In genomic region chr2:65022189-65022588, GRCh38 we compare ENCODE assay signal across 16 cellular contexts. TPM values are rescaled to one million over a fixed set of nuclear protein-coding genes. Genes with fewer than 3 reads are reported as not detected.
DNase-seq lines count a peak whose midpoint lies in the region; ATAC-seq, FAIRE-seq and TF ChIP-seq lines count a peak whose summit lies in the region.
"Had no signal": no experiment of that assay in that cellular context is flagged by ENCODE, and none has a peak within 500 bp of the region (broad histone marks: within the 10 kb centered on the region; RNA-seq: fewer than 3 reads in every experiment).

No MANE protein-coding gene starts in this region.

- no peaks in the 10 kb centered on the region for H3K9me3 Mint-ChIP-seq in endothelial cell (ENCODE audit: unreplicated experiment)
- H3K9me3 Mint-ChIP-seq: CD4-positive, alpha-beta memory T cell; IgD-negative memory B cell had no signal

- H3K23ac ChIP-seq in trophoblast cell (ENCODE audit: low read length): no peak overlapping the region

- no peak for ATAC-seq in HepG2
- no peak for ATAC-seq in right lobe of liver
- no peak for ATAC-seq in HG02763 (IDR thresholded peaks at IDR 0.05; ENCODE audit: unreplicated experiment)
- no peak for ATAC-seq in left cardiac atrium

- H3K4me1 ChIP-seq in HepG2 (ENCODE audit: insufficient read depth, low read length) (peaks cover 21% of the 10 kb centered on the region), right lobe of liver (peaks cover 0 to 14% (median 3%) of the 10 kb centered on the region in 4 donors), Karpas-422 (ENCODE audit: low read length) (peaks cover 43% of the 10 kb centered on the region), trophoblast cell (ENCODE audit: control insufficient read depth in 1 of 2, insufficient read depth in 2 of 2, low read length in 2 of 2) (peaks cover 10 to 18% of the 10 kb centered on the region in 2 experiments)

- no peaks in the 10 kb centered on the region for H3K79me2 ChIP-seq in HepG2 (ENCODE audit: insufficient read depth, low read length)
- peaks cover 4% of the 10 kb centered on the region; the same call in 1 of the 2 replicates for H3K79me2 ChIP-seq in Karpas-422 (ENCODE audit: low read length)
- H3K79me2 ChIP-seq in trophoblast cell (ENCODE audit: control insufficient read depth, insufficient read depth, low read length, poor library complexity): no peaks in the 10 kb centered on the region

- H4K91ac ChIP-seq in trophoblast cell (ENCODE audit: low read depth, low read length): no peak overlapping the region

- in situ Hi-C loops in HepG2 (cut with HindIII; ENCODE audit: extremely low pct_ligation_motif_present, low pct_unique_long_range_greater_than_20kb): no loop called here

- no peak for FAIRE-seq in HepG2 (lab: Jason Lieb, UNC)
- FAIRE-seq: GM12892 had no signal

- CTCF ChIA-PET in HepG2 (lab: Yijun Ruan, JAX; ENCODE audit: low intra/inter-chr PET ratio, low total read pairs): no interaction called here

- H3K27me3 Mint-ChIP-seq in endothelial cell (ENCODE audit: unreplicated experiment): peaks cover 6% of the 10 kb centered on the region
- H3K27me3 Mint-ChIP-seq: CD4-positive, alpha-beta memory T cell; IgD-negative memory B cell had no signal

- H4K8ac ChIP-seq in trophoblast cell (ENCODE audit: low read depth, low read length): no peak overlapping the region

- H3K14ac ChIP-seq in trophoblast cell (ENCODE audit: low read length): no peak overlapping the region

- H3K36me3 Mint-ChIP-seq in endothelial cell (ENCODE audit: low read depth, unreplicated experiment): peaks cover 23% of the 10 kb centered on the region

- no TSS peak for BruUV-seq in HepG2 (replicated peaks; lab: Mats Ljungman, UMichigan)

- no peak overlapping the region for H3K9ac ChIP-seq in HepG2 (ENCODE audit: insufficient read depth, low read depth, low read length)
- H3K9ac ChIP-seq in Karpas-422 (ENCODE audit: low read length): no peak overlapping the region
- no peak overlapping the region for H3K9ac ChIP-seq in trophoblast cell (ENCODE audit: low read length)
- H3K9ac ChIP-seq: KMS-11 had no signal

- H3K9me3 ChIP-seq in HepG2 (ENCODE audit: low read length) (no peaks in the 10 kb centered on the region), right lobe of liver (no peaks in the 10 kb centered on the region), Karpas-422 (ENCODE audit: low read length) (no peaks in the 10 kb centered on the region), trophoblast cell (ENCODE audit: insufficient read depth, low read depth, low read length) (no peaks in the 10 kb centered on the region)

- no peak overlapping the region for H2BK12ac ChIP-seq in trophoblast cell (ENCODE audit: low read length)

- H3K27ac ChIP-seq in HepG2 (ENCODE audit: extremely low read length, insufficient read depth, low read length) (no peak overlapping the region), right lobe of liver (no peak overlapping the region), Karpas-422 (ENCODE audit: low read length) (peak overlapping the region; percentile 98), trophoblast cell (ENCODE audit: low read depth, low read length) (no peak overlapping the region)
- H3K27ac ChIP-seq: KMS-11 had no signal

- H3K36me3 ChIP-seq in HepG2 (replicated peaks in 1 of 2; ENCODE audit: control insufficient read depth in 1 of 2, insufficient read depth in 2 of 2, low read length in 2 of 2): peaks cover 26 to 73% of the 10 kb centered on the region in 2 experiments
- H3K36me3 ChIP-seq in right lobe of liver: peaks cover 0 to 11% (median 4%) of the 10 kb centered on the region in 4 donors
- peaks cover 75% of the 10 kb centered on the region for H3K36me3 ChIP-seq in Karpas-422 (ENCODE audit: insufficient read depth, low read length)
- no peaks in the 10 kb centered on the region for H3K36me3 ChIP-seq in trophoblast cell (ENCODE audit: control insufficient read depth in 1 of 2, insufficient read depth in 2 of 2, low read length in 2 of 2)

- no peak overlapping the region for H2AK5ac ChIP-seq in trophoblast cell (ENCODE audit: low read length)

- DNase-seq in HepG2 (ENCODE audit: low spot score) (no peak), right lobe of liver (no peak), Karpas-422 (no peak), endothelial cell (ENCODE audit: low spot score) (no peak), left cardiac atrium (no peak), trophoblast cell (no peak)
- DNase-seq: ACHN; C1 segment of cervical spinal cord; CD4-positive, alpha-beta memory T cell; DND-41; GDM1; HCEC 1CT had no signal

- H4K12ac ChIP-seq in trophoblast cell (ENCODE audit: low read depth, low read length): no peak overlapping the region

- TF ChIP-seq EP300 in HepG2 (IDR thresholded peaks at IDR 0.05; ENCODE audit: low read depth in 2 of 2, low read length in 2 of 2) (no peak), HepG2 (CRISPR knock-in tag; IDR thresholded peaks at IDR 0.05; ENCODE audit: borderline replicate concordance) (no peak)

- no peak overlapping the region for H2BK5ac ChIP-seq in trophoblast cell (ENCODE audit: low read depth, low read length, poor library complexity)

- H3K79me1 ChIP-seq in trophoblast cell (ENCODE audit: low read length): peaks cover 4% of the 10 kb centered on the region

- no peaks in the 10 kb centered on the region for H3K27me3 ChIP-seq in HepG2 (ENCODE audit: control insufficient read depth in 1 of 2, insufficient read depth in 2 of 2, low read length in 2 of 2)
- H3K27me3 ChIP-seq in right lobe of liver: no peaks in the 10 kb centered on the region
- no peaks in the 10 kb centered on the region for H3K27me3 ChIP-seq in Karpas-422 (ENCODE audit: low read length)
- H3K27me3 ChIP-seq in trophoblast cell (ENCODE audit: insufficient read depth, low read length): no peaks in the 10 kb centered on the region

- no peak for TF ChIP-seq POLR2A in HepG2 (IDR thresholded peaks at IDR 0.05; ENCODE audit: insufficient read depth in 1 of 2, low read depth in 2 of 2, low read length in 2 of 2)
- no peak for TF ChIP-seq POLR2A in right lobe of liver (IDR thresholded peaks at IDR 0.05)

- peaks cover 41% of the 10 kb centered on the region for H3K4me1 Mint-ChIP-seq in endothelial cell (ENCODE audit: unreplicated experiment)

- H2AFZ ChIP-seq in HepG2 (ENCODE audit: low read length) (no peak overlapping the region), Karpas-422 (ENCODE audit: low read length) (no peak overlapping the region), trophoblast cell (ENCODE audit: insufficient read depth, low read length, poor library complexity) (no peak overlapping the region)

- no peaks in the 10 kb centered on the region for H3K9me2 ChIP-seq in Karpas-422 (replicated peaks; ENCODE audit: insufficient read depth, low read length)

- POLR2A ChIA-PET in HepG2 (lab: Yijun Ruan, JAX): no interaction called here

- TF ChIP-seq CTCF in HepG2 (CRISPR knock-in tag; IDR thresholded peaks at IDR 0.05) (no peak), right lobe of liver (IDR thresholded peaks at IDR 0.05) (no peak), endothelial cell (IDR thresholded peaks at IDR 0.05; ENCODE audit: unreplicated experiment) (no peak)

- H3K4me2 ChIP-seq in HepG2 (ENCODE audit: low read depth, low read length) (no peak overlapping the region), Karpas-422 (ENCODE audit: low read depth, low read length, poor library complexity, severe bottlenecking) (no peak overlapping the region), trophoblast cell (ENCODE audit: low read length) (no peak overlapping the region)
- H3K4me2 ChIP-seq: KMS-11 had no signal

- 92% methylated on average over 6 of the region's 6 CpGs for WGBS in HepG2 (ENCODE audit: low lambda C conversion rate)
- whole genome bisulfite sequencing in right lobe of liver (ENCODE audit: insufficient coverage, low coverage, low lambda C conversion rate, missing lambda C conversion rate): 89% methylated on average over 6 of the region's 6 CpGs
- WGBS in trophoblast cell (ENCODE audit: extremely low coverage, insufficient coverage, insufficient read length): no CpG with 5 or more reads among the region's 6 CpGs

- no peak overlapping the region for H2BK120ac ChIP-seq in trophoblast cell (ENCODE audit: insufficient read depth, low read length, poor library complexity)

- no peak for TF ChIP-seq RAD21 in HepG2 (CRISPR knock-in tag; IDR thresholded peaks at IDR 0.05)

- H3K27ac Mint-ChIP-seq in endothelial cell (ENCODE audit: unreplicated experiment): peak overlapping the region; percentile 61
- H3K27ac Mint-ChIP-seq: CD4-positive, alpha-beta memory T cell had no signal

- H3K18ac ChIP-seq in trophoblast cell (ENCODE audit: low read length): no peak overlapping the region

- H3K4ac ChIP-seq in trophoblast cell (ENCODE audit: low read depth, low read length): no peak overlapping the region

- intact Hi-C loops in HepG2 (cut with micrococcal nuclease; ENCODE audit: unreplicated experiment): no loop called here
- intact Hi-C loops in right lobe of liver (cut with DNase I): no loop called here
- intact Hi-C loops in left cardiac atrium (cut with DNase I): no loop called here

- no peak overlapping the region for H3K4me3 Mint-ChIP-seq in endothelial cell (ENCODE audit: unreplicated experiment)
- H3K4me3 Mint-ChIP-seq: CD4-positive, alpha-beta memory T cell; IgD-negative memory B cell had no signal

- H3K4me3 ChIP-seq in HepG2 (replicated peaks in 1 of 3; ENCODE audit: insufficient read depth in 1 of 3, low read depth in 2 of 3, low read length in 3 of 3) (no peak overlapping the region), right lobe of liver (no peak overlapping the region), Karpas-422 (ENCODE audit: low read length) (no peak overlapping the region), trophoblast cell (ENCODE audit: low read depth, low read length) (no peak overlapping the region)

- H4K20me1 ChIP-seq in HepG2 (ENCODE audit: insufficient read depth, low read length) (no peaks in the 10 kb centered on the region), Karpas-422 (ENCODE audit: insufficient read depth, low read depth, low read length) (no peaks in the 10 kb centered on the region)

RNA-seq across cellular contexts. Expression of gene SLC1A4, which starts 33.0 kb away (rescaled TPM):
- 24.4 and 39.6 TPM in 2 replicates for total RNA-seq in HepG2 (2016; rRNA removed; fragmentation: Illumina TruSeq; extraction: Trizol)
- total RNA-seq in HepG2 (2016; cell fraction: cytosol; rRNA removed; fragmentation: Illumina TruSeq; extraction: Trizol; ENCODE audit: low read depth): 7.9 and 8.9 TPM in 2 replicates
- total RNA-seq in HepG2 (2016; cell fraction: insoluble cytoplasmic fraction; rRNA removed; fragmentation: Illumina TruSeq; extraction: Trizol): 19.9 and 39.6 TPM in 2 replicates
- total RNA-seq in HepG2 (2016; cell fraction: membrane; rRNA removed; fragmentation: Illumina TruSeq; extraction: Trizol): 15.6 and 16.1 TPM in 2 replicates
- 34.0 and 41.6 TPM in 2 replicates for total RNA-seq in HepG2 (2016; cell fraction: nucleus; rRNA removed; fragmentation: Illumina TruSeq; extraction: Trizol)
- polyA plus RNA-seq in HepG2 (2011; rRNA removed): 20.8 and 21.0 TPM in 2 replicates
- 19.0 and 19.8 TPM in 2 replicates for polyA plus RNA-seq in HepG2 (2011; cell fraction: cytosol; rRNA removed)
- 14.2 and 15.7 TPM in 2 replicates for polyA plus RNA-seq in HepG2 (2011; cell fraction: nucleus; rRNA removed)
- 19.0 and 28.6 TPM in 2 replicates for polyA plus RNA-seq in HepG2 (2012)
- polyA plus RNA-seq in HepG2 (2016; cell fraction: cytosol; fragmentation: Illumina TruSeq; extraction: Trizol; ENCODE audit: low read depth): 4.5 and 6.0 TPM in 2 replicates
- polyA plus RNA-seq in HepG2 (2016; cell fraction: insoluble cytoplasmic fraction; fragmentation: Illumina TruSeq; extraction: Trizol; ENCODE audit: low read depth): 16.3 and 20.1 TPM in 2 replicates
- polyA plus RNA-seq in HepG2 (2016; cell fraction: membrane; fragmentation: Illumina TruSeq; extraction: Trizol; ENCODE audit: low read depth): 11.7 TPM in 2 replicates
- 47.5 and 51.6 TPM in 2 replicates for polyA plus RNA-seq in HepG2 (2016; cell fraction: nucleus; fragmentation: Illumina TruSeq; extraction: Trizol; ENCODE audit: insufficient read depth, low read depth)
- polyA minus RNA-seq in HepG2 (2011; rRNA and poly(A)+ RNA removed; ENCODE audit: low replicate concordance): 17.8 and 99.3 TPM in 2 replicates
- 42.1 and 43.6 TPM in 2 replicates for polyA minus RNA-seq in HepG2 (2011; cell fraction: cytosol; rRNA and poly(A)+ RNA removed)
- 21.1 and 24.4 TPM in 2 replicates for polyA minus RNA-seq in HepG2 (2011; cell fraction: nucleus; rRNA and poly(A)+ RNA removed)
- total RNA-seq in right lobe of liver: 10 to 100 TPM in 4 of 6 experiments, 1 to 10 TPM in 2; 7.2 to 21.7 (median 12.4) TPM
- 114 and 120 TPM in 2 replicates for total RNA-seq in Karpas-422 (2014; rRNA removed; shearing (Covaris generic); ENCODE audit: low replicate concordance)
- total RNA-seq in endothelial cell (ENCODE audit: unreplicated experiment): 41.4 TPM
- 1 to 10 TPM; 3.6 to 5.2 TPM for total RNA-seq in left cardiac atrium
- polyA plus RNA-seq in trophoblast cell (2013): 0.50 and 0.81 TPM in 2 replicates

RNA-seq across cellular contexts. Expression of gene CEP68, which starts 34.0 kb away (rescaled TPM):
- 5.7 TPM in 2 replicates for total RNA-seq in HepG2 (2016; rRNA removed; fragmentation: Illumina TruSeq; extraction: Trizol)
- total RNA-seq in HepG2 (2016; cell fraction: cytosol; rRNA removed; fragmentation: Illumina TruSeq; extraction: Trizol; ENCODE audit: low read depth): 1.9 TPM in 2 replicates
- total RNA-seq in HepG2 (2016; cell fraction: insoluble cytoplasmic fraction; rRNA removed; fragmentation: Illumina TruSeq; extraction: Trizol): 5.6 and 6.0 TPM in 2 replicates
- total RNA-seq in HepG2 (2016; cell fraction: membrane; rRNA removed; fragmentation: Illumina TruSeq; extraction: Trizol): 3.4 and 4.0 TPM in 2 replicates
- total RNA-seq in HepG2 (2016; cell fraction: nucleus; rRNA removed; fragmentation: Illumina TruSeq; extraction: Trizol): 7.9 and 8.3 TPM in 2 replicates
- 9.3 and 12.5 TPM in 2 replicates for polyA plus RNA-seq in HepG2 (2011; rRNA removed)
- polyA plus RNA-seq in HepG2 (2011; cell fraction: cytosol; rRNA removed): 4.1 and 4.8 TPM in 2 replicates
- polyA plus RNA-seq in HepG2 (2011; cell fraction: nucleus; rRNA removed): 13.9 and 15.6 TPM in 2 replicates
- 5.5 and 6.4 TPM in 2 replicates for polyA plus RNA-seq in HepG2 (2012)
- 1.7 and 2.8 TPM in 2 replicates for polyA plus RNA-seq in HepG2 (2016; cell fraction: cytosol; fragmentation: Illumina TruSeq; extraction: Trizol; ENCODE audit: low read depth)
- 5.5 and 8.7 TPM in 2 replicates for polyA plus RNA-seq in HepG2 (2016; cell fraction: insoluble cytoplasmic fraction; fragmentation: Illumina TruSeq; extraction: Trizol; ENCODE audit: low read depth)
- polyA plus RNA-seq in HepG2 (2016; cell fraction: membrane; fragmentation: Illumina TruSeq; extraction: Trizol; ENCODE audit: low read depth): 3.2 and 3.8 TPM in 2 replicates
- 8.7 and 9.2 TPM in 2 replicates for polyA plus RNA-seq in HepG2 (2016; cell fraction: nucleus; fragmentation: Illumina TruSeq; extraction: Trizol; ENCODE audit: insufficient read depth, low read depth)
- 8.4 and 44.8 TPM in 2 replicates for polyA minus RNA-seq in HepG2 (2011; rRNA and poly(A)+ RNA removed; ENCODE audit: low replicate concordance)
- 5.8 and 6.2 TPM in 2 replicates for polyA minus RNA-seq in HepG2 (2011; cell fraction: cytosol; rRNA and poly(A)+ RNA removed)
- polyA minus RNA-seq in HepG2 (2011; cell fraction: nucleus; rRNA and poly(A)+ RNA removed): 22.0 and 22.4 TPM in 2 replicates
- total RNA-seq in right lobe of liver: 1 to 10 TPM; 1.7 to 4.3 (median 3.2) TPM
- total RNA-seq in Karpas-422 (2014; rRNA removed; shearing (Covaris generic); ENCODE audit: low replicate concordance): 23.4 and 25.8 TPM in 2 replicates
- total RNA-seq in endothelial cell (ENCODE audit: unreplicated experiment): 63.3 TPM
- total RNA-seq in left cardiac atrium: 10 to 100 TPM; 12.6 to 15.4 TPM
- 6.0 and 6.3 TPM in 2 replicates for polyA plus RNA-seq in trophoblast cell (2013)
